ENCODE assay signal across 8 cellular contexts in genomic region chr11:64165842-64166635, GRCh38. TPM values are rescaled to one million over a fixed set of nuclear protein-coding genes. Genes with fewer than 3 reads are reported as not detected.
DNase-seq lines count a peak whose midpoint lies in the region; ATAC-seq and TF ChIP-seq lines count a peak whose summit lies in the region.

Gene MACROD1, minus strand, starts transcription at chr11:64166113. Its CDS starts 119 bp downstream, at chr11:64165994.

- no peaks in the 10 kb centered on the region for H3K27me3 ChIP-seq in CD8-positive, alpha-beta T cell (ENCODE audit: insufficient read depth, low read length)
- H3K27me3 ChIP-seq in HUES64 (ENCODE audit: insufficient read depth, low read length) (no peaks in the 10 kb centered on the region), muscle layer of colon (ENCODE audit: control insufficient read depth in 1 of 2, insufficient read depth in 2 of 2, low read length in 2 of 2) (no peaks in the 10 kb centered on the region)

- CTCF ChIA-PET in CD8-positive, alpha-beta T cell (lab: Charles Lee), result interaction anchor here (0.5 to 2.4 kb wide), 5 partner anchors 17 to 398 kb away, joined by 3 to 9 read pairs (median 4); partner anchors contain the start of gene STIP1
- CTCF ChIA-PET in OCI-LY7 (lab: Charles Lee; ENCODE audit: unreplicated experiment), result no interaction called here

- under 1% methylated on average over 92 of the region's 92 CpGs for WGBS in HUES64

- peak within 1 kb of the TSS; percentile 78 for H3K4me3 ChIP-seq in CD8-positive, alpha-beta T cell (ENCODE audit: low read depth, low read length)
- peak within 1 kb of the TSS; percentile 73 for H3K4me3 ChIP-seq in HUES64 (ENCODE audit: low read length)
- peak within 1 kb of the TSS; percentile 67 for H3K4me3 ChIP-seq in OCI-LY7 (ENCODE audit: low read depth, low read length, poor library complexity, severe bottlenecking)
- H3K4me3 ChIP-seq in muscle layer of colon (ENCODE audit: low read depth in 1 of 2, low read length in 2 of 2), result peak within 1 kb of the TSS; percentile 64 to 70

- intact Hi-C loops in CD8-positive, alpha-beta T cell (cut with DNase I, micrococcal nuclease), result loop anchor here (2.0 kb wide), 2 partner anchors 19 to 21 kb away; partner anchors contain the start of gene STIP1 (in 1 of the 2)
- intact Hi-C loops in OCI-LY7 (cut with micrococcal nuclease; ENCODE audit: unreplicated experiment), result no loop called here

- TF ChIP-seq CTCF in CD8-positive, alpha-beta T cell (IDR thresholded peaks at IDR 0.05), result no peak
- no peak for TF ChIP-seq CTCF in OCI-LY7 (conservative IDR thresholded peaks at IDR 0.05; ENCODE audit: low read length)

- peak within 1 kb of the TSS; percentile 63 for H3K4me2 ChIP-seq in OCI-LY7 (ENCODE audit: low read length)

- H3K4me3 Mint-ChIP-seq in CD8-positive, alpha-beta T cell, result peak within 1 kb of the TSS; percentile 91
- H3K4me3 Mint-ChIP-seq in activated T-cell treated with anti-CD3 and anti-CD28 coated beads, Interleukin-2, amount 50 U/mL, for 24 hours, result peak within 1 kb of the TSS; percentile 91

- POLR2A ChIA-PET in CD8-positive, alpha-beta T cell (lab: Charles Lee), result interaction anchor here (0.9 to 1.0 kb wide), 4 partner anchors 20 to 165 kb away, joined by 3 to 8 read pairs (median 4); partner anchors contain the start of genes FKBP2 and STIP1
- POLR2A ChIA-PET in OCI-LY7 (lab: Charles Lee), result interaction anchor here (0.7 kb wide), 2 partner anchors 14 to 407 kb away, joined by 3 to 5 read pairs; no protein-coding TSS in a partner anchor

- H3K9me2 ChIP-seq in OCI-LY7 (ENCODE audit: insufficient read depth, low read length), result no peaks in the 10 kb centered on the region

- H3K36me3 Mint-ChIP-seq in CD8-positive, alpha-beta T cell, result peaks cover 2% of the 10 kb centered on the region
- peaks cover 17% of the 10 kb centered on the region for H3K36me3 Mint-ChIP-seq in activated T-cell treated with anti-CD3 and anti-CD28 coated beads, Interleukin-2, amount 50 U/mL, for 24 hours (ENCODE audit: low read depth)

- H4K20me1 ChIP-seq in OCI-LY7 (ENCODE audit: insufficient read depth, low read length), result no peaks in the 10 kb centered on the region

- peaks cover 16% of the 10 kb centered on the region for H3K4me1 ChIP-seq in CD8-positive, alpha-beta T cell (ENCODE audit: insufficient read depth, low read length)
- peaks cover 6% of the 10 kb centered on the region; the same call in 1 of the 2 replicates for H3K4me1 ChIP-seq in HUES64 (ENCODE audit: insufficient read depth, low read length)
- peaks cover 19% of the 10 kb centered on the region for H3K4me1 ChIP-seq in OCI-LY7 (ENCODE audit: insufficient read depth, low read length, poor library complexity, severe bottlenecking)
- peaks cover 7% of the 10 kb centered on the region for H3K4me1 ChIP-seq in muscle layer of colon (ENCODE audit: insufficient read depth, low read length)

- no peaks in the 10 kb centered on the region for H3K36me3 ChIP-seq in CD8-positive, alpha-beta T cell (ENCODE audit: insufficient read depth, low read length)
- H3K36me3 ChIP-seq in HUES64 (ENCODE audit: insufficient read depth, low read length) (peaks cover 4% of the 10 kb centered on the region; the same call in 1 of the 2 replicates), OCI-LY7 (ENCODE audit: insufficient read depth, low read length) (no peaks in the 10 kb centered on the region), muscle layer of colon (ENCODE audit: insufficient read depth, low read length) (no peaks in the 10 kb centered on the region)

- no peaks in the 10 kb centered on the region for H3K9me3 ChIP-seq in CD8-positive, alpha-beta T cell (ENCODE audit: low read length)
- no peaks in the 10 kb centered on the region for H3K9me3 ChIP-seq in HUES64 (ENCODE audit: insufficient read depth, low read depth, low read length)
- no peaks in the 10 kb centered on the region for H3K9me3 ChIP-seq in OCI-LY7 (ENCODE audit: low read length)
- no peaks in the 10 kb centered on the region for H3K9me3 ChIP-seq in muscle layer of colon (ENCODE audit: low read length)

- H3K27me3 Mint-ChIP-seq in CD8-positive, alpha-beta T cell (ENCODE audit: low read depth), result no peaks in the 10 kb centered on the region
- H3K27me3 Mint-ChIP-seq in activated T-cell treated with anti-CD3 and anti-CD28 coated beads, Interleukin-2, amount 50 U/mL, for 24 hours, result no peaks in the 10 kb centered on the region

- peak within 1 kb of the TSS; percentile 34 for H3K27ac ChIP-seq in CD8-positive, alpha-beta T cell (ENCODE audit: low read depth, low read length)
- H3K27ac ChIP-seq in HUES64 (ENCODE audit: low read depth, low read length) (peak within 1 kb of the TSS; percentile 16; the same call in 1 of the 2 replicates), OCI-LY7 (ENCODE audit: low read depth, low read length, poor library complexity, severe bottlenecking) (no peak within 1 kb of the TSS), muscle layer of colon (ENCODE audit: low read depth, low read length) (peak within 1 kb of the TSS; percentile 72)

- H3K9me3 Mint-ChIP-seq in CD8-positive, alpha-beta T cell, result no peaks in the 10 kb centered on the region
- no peaks in the 10 kb centered on the region for H3K9me3 Mint-ChIP-seq in activated T-cell treated with anti-CD3 and anti-CD28 coated beads, Interleukin-2, amount 50 U/mL, for 24 hours

- peak; percentile 38 to 84 (median 70) for DNase-seq in CD8-positive, alpha-beta T cell
- DNase-seq in OCI-LY7 (ENCODE audit: low spot score), result peak; percentile 57
- peak; percentile 90 for DNase-seq in activated T-cell treated with anti-CD3 and anti-CD28 coated beads, Interleukin-2, amount 50 U/mL, for 24 hours
- DNase-seq in stimulated activated CD8-positive, alpha-beta memory T cell treated with anti-CD3 and anti-CD28 coated beads, Interleukin-7, amount 100 ng/mL, for 4 hours (ENCODE audit: low read depth in 2 of 2), result peak; percentile 67 to 84

- H3K27ac Mint-ChIP-seq in CD8-positive, alpha-beta T cell, result peak within 1 kb of the TSS; percentile 76
- peak within 1 kb of the TSS; percentile 92 for H3K27ac Mint-ChIP-seq in activated T-cell treated with anti-CD3 and anti-CD28 coated beads, Interleukin-2, amount 50 U/mL, for 24 hours

- H2AFZ ChIP-seq in OCI-LY7 (ENCODE audit: low read length), result peak within 1 kb of the TSS; percentile 91

- BruUV-seq in OCI-LY7 (replicated peaks; lab: Mats Ljungman, UMichigan), result no TSS peak

- H3K79me2 ChIP-seq in OCI-LY7 (ENCODE audit: insufficient read depth, low read depth, low read length), result no peaks in the 10 kb centered on the region

- peaks cover 17% of the 10 kb centered on the region for H3K4me1 Mint-ChIP-seq in CD8-positive, alpha-beta T cell (ENCODE audit: low read depth)
- peaks cover 22% of the 10 kb centered on the region for H3K4me1 Mint-ChIP-seq in activated T-cell treated with anti-CD3 and anti-CD28 coated beads, Interleukin-2, amount 50 U/mL, for 24 hours (ENCODE audit: low read depth)

- peak within 1 kb of the TSS; percentile 79 for H3K9ac ChIP-seq in HUES64 (ENCODE audit: low read depth, low read length)
- no peak within 1 kb of the TSS for H3K9ac ChIP-seq in muscle layer of colon (ENCODE audit: low read length)

- peak; percentile 95 for ATAC-seq in CD8-positive, alpha-beta T cell
- ATAC-seq in GM21381 (IDR thresholded peaks at IDR 0.05; ENCODE audit: unreplicated experiment) (peak; percentile 85), esophagus mucosa (peak; percentile 93)

RNA-seq across cellular contexts. Expression of gene MACROD1, which starts in this region (rescaled TPM):
- 1 to 10 TPM; 4.5 to 6.8 TPM for total RNA-seq in CD8-positive, alpha-beta T cell
- polyA plus RNA-seq in HUES64 (2013, experiment 1 of 2), result 5.2 TPM
- 16.1 TPM for polyA plus RNA-seq in HUES64 (2013, experiment 2 of 2)
- 24.8 and 25.4 TPM in 2 replicates for total RNA-seq in OCI-LY7 (2014; rRNA removed; shearing (Covaris generic))
- 14.4 and 14.7 TPM in 2 replicates for total RNA-seq in OCI-LY7 (2022)
- total RNA-seq in esophagus mucosa, result 22.9 TPM
